Comparison of ENCODE assay signal across 11 cellular contexts in genomic region chr1:161933592-161934277, GRCh38.
DNase-seq lines count a peak whose midpoint lies in the region; ATAC-seq and TF ChIP-seq lines count a peak whose summit lies in the region.
"Had no signal": no experiment of that assay in that cellular context is flagged by ENCODE, and none has a peak within 500 bp of the region (broad histone marks: within the 10 kb centered on the region; RNA-seq: fewer than 3 reads in every experiment).

No MANE protein-coding gene starts in this region.

- peak; percentile 14 for ATAC-seq in CD8-positive, alpha-beta T cell
- peak; percentile 65 for ATAC-seq in GM18511 (IDR thresholded peaks at IDR 0.05; ENCODE audit: unreplicated experiment)
- peak; percentile 25 for ATAC-seq in central memory CD8-positive, alpha-beta T cell (replicated peaks; ENCODE audit: extremely low read depth, poor library complexity, severe bottlenecking)
- no peak for ATAC-seq in HG03457 (IDR thresholded peaks at IDR 0.05; ENCODE audit: unreplicated experiment)
- ATAC-seq in GM18868 (IDR thresholded peaks at IDR 0.05; ENCODE audit: unreplicated experiment) = no peak
- ATAC-seq: left lobe of liver had no signal

- no peak for DNase-seq in CD8-positive, alpha-beta T cell
- DNase-seq in MV-4-11 (lab: John Stamatoyannopoulos, UW) (peak; percentile 53), dorsolateral prefrontal cortex (no peak), activated gamma-delta T cell treated with Interleukin-2 at 50 U/mL for 16 hours (no peak)
- DNase-seq in central memory CD8-positive, alpha-beta T cell (ENCODE audit: low spot score in 2 of 2) = no peak
- DNase-seq: KG1, NCI-H2081 had no signal

- intact Hi-C loops in CD8-positive, alpha-beta T cell (cut with DNase I, micrococcal nuclease) = loop anchor here in 1 of 2 experiments (2.0 kb wide), 1 partner anchor 17 kb away; no protein-coding TSS in a partner anchor
- intact Hi-C loops in dorsolateral prefrontal cortex (cut with DNase I) = no loop called here

- H3K4me1 Mint-ChIP-seq in CD8-positive, alpha-beta T cell (ENCODE audit: low read depth) = peaks cover 61% of the 10 kb centered on the region
- peaks cover 26% of the 10 kb centered on the region for H3K4me1 Mint-ChIP-seq in central memory CD8-positive, alpha-beta T cell

- H3K27me3 Mint-ChIP-seq in CD8-positive, alpha-beta T cell (ENCODE audit: low read depth) = no peaks in the 10 kb centered on the region
- H3K27me3 Mint-ChIP-seq in central memory CD8-positive, alpha-beta T cell = no peaks in the 10 kb centered on the region

- no peaks in the 10 kb centered on the region for H3K9me3 Mint-ChIP-seq in CD8-positive, alpha-beta T cell
- H3K9me3 Mint-ChIP-seq in central memory CD8-positive, alpha-beta T cell = no peaks in the 10 kb centered on the region

- H3K4me1 ChIP-seq in CD8-positive, alpha-beta T cell (ENCODE audit: insufficient read depth, low read length) = peaks cover 43% of the 10 kb centered on the region

- peak overlapping the region; percentile 60 for H3K4me3 Mint-ChIP-seq in CD8-positive, alpha-beta T cell
- H3K4me3 Mint-ChIP-seq in central memory CD8-positive, alpha-beta T cell = peak overlapping the region; percentile 12

- no peak overlapping the region for H3K27ac ChIP-seq in CD8-positive, alpha-beta T cell (ENCODE audit: low read depth, low read length)
- no peak overlapping the region for H3K27ac ChIP-seq in dorsolateral prefrontal cortex

- no peaks in the 10 kb centered on the region for H3K27me3 ChIP-seq in CD8-positive, alpha-beta T cell (ENCODE audit: insufficient read depth, low read length)
- H3K27me3 ChIP-seq in dorsolateral prefrontal cortex = no peaks in the 10 kb centered on the region

- no peaks in the 10 kb centered on the region for H3K36me3 ChIP-seq in CD8-positive, alpha-beta T cell (ENCODE audit: insufficient read depth, low read length)

- H3K4me3 ChIP-seq in CD8-positive, alpha-beta T cell (ENCODE audit: low read depth, low read length) = no peak overlapping the region
- H3K4me3 ChIP-seq in dorsolateral prefrontal cortex = no peak overlapping the region

- H3K36me3 Mint-ChIP-seq in CD8-positive, alpha-beta T cell = peaks cover 13% of the 10 kb centered on the region
- peaks cover 2% of the 10 kb centered on the region for H3K36me3 Mint-ChIP-seq in central memory CD8-positive, alpha-beta T cell (ENCODE audit: insufficient read depth)

- POLR2A ChIA-PET in CD8-positive, alpha-beta T cell (lab: Charles Lee) = interaction anchor here (1.0 to 1.3 kb wide), 3 partner anchors 9 to 19 kb away, joined by 3 to 4 read pairs (median 3); no protein-coding TSS in a partner anchor

- TF ChIP-seq CTCF in CD8-positive, alpha-beta T cell (IDR thresholded peaks at IDR 0.05) = no peak
- no peak for TF ChIP-seq CTCF in dorsolateral prefrontal cortex (IDR thresholded peaks at IDR 0.05 in 54 of 56, conservative IDR thresholded peaks at IDR 0.05 in 2 of 56; ENCODE audit: low read depth in 1 of 56, partially characterized antibody in 56 of 56)

- H3K9me3 ChIP-seq in CD8-positive, alpha-beta T cell (ENCODE audit: low read length) = no peaks in the 10 kb centered on the region

- H3K27ac Mint-ChIP-seq in CD8-positive, alpha-beta T cell = peak overlapping the region; percentile 88
- peak overlapping the region; percentile 4 for H3K27ac Mint-ChIP-seq in central memory CD8-positive, alpha-beta T cell (ENCODE audit: low read depth)

- CTCF ChIA-PET in CD8-positive, alpha-beta T cell (lab: Charles Lee) = interaction anchor here (0.7 to 1.6 kb wide), 4 partner anchors 8 to 85 kb away, joined by 3 to 7 read pairs (median 3); no protein-coding TSS in a partner anchor

Comparison
In these comparisons a context has a peak if more than half of its experiments do, and no peak if none do; other contexts are left out.
1. ATAC-seq: peak in CD8-positive, alpha-beta T cell (single experiment), GM18511 (single experiment) and central memory CD8-positive, alpha-beta T cell (single experiment); none in HG03457 (single experiment) and GM18868 (single experiment).